In the genomic region with DNA sequence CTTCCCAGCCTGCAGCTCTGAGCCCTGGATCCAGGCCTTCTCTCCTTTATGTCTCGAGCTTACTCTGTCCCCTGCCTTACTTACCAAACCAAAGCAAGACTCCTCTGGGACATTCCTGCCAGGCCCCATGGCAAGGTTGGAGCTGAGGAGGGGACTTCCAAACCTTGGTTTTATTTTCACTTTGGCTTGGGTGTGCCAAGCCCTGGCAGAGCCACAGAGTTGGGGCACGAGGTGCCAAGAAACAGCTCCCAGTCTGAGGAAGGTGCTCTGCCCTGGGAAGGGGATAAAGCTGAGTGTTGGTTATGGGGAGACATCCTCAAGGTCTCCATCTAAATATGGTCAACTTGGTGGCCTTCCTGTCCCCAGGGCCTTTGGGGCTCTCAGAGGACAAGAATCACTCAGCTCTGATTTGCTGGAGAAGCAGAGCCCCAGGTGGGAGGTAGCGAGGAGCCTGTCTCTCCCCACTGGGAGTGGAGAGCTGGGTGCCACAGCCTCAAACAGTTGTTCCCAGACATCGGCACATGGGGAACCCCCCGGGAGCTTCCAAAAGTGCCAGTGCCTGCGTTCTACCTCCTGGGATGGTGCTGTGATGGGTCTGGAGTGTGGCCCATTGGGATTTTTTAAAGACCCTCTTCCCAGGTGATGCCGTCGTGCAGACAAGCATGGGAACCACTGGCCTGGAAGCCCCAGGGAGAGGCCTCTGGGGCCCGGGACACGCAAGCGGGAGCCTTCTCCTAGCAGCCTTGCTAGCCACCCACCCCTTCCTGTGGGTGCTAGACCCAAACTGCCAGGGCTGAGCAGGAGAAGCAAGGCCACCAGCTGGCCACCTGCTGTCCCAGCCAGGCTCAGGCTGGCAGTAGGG, we compare ENCODE assay signal across 8 cellular contexts. TPM values are rescaled to one million over a fixed set of nuclear protein-coding genes. Genes with fewer than 3 reads are reported as not detected.
DNase-seq lines count a peak whose midpoint lies in the region; ATAC-seq and TF ChIP-seq lines count a peak whose summit lies in the region.
"Had no signal": no experiment of that assay in that cellular context is flagged by ENCODE, and none has a peak within 500 bp of the region (broad histone marks: within the 10 kb centered on the region; RNA-seq: fewer than 3 reads in every experiment).

No MANE protein-coding gene starts in this region.

- intact Hi-C loops in activated B cell treated with CpG ODN at 0.5 μM for 24 hours (cut with micrococcal nuclease), result loop anchor here (1.0 to 2.0 kb wide), 5 partner anchors 9 to 43 kb away; no protein-coding TSS in a partner anchor
- intact Hi-C loops in left cardiac atrium (cut with DNase I), result no loop called here
- intact Hi-C loops in ovary (cut with DNase I), result no loop called here

- H3K4me3 ChIP-seq in subcutaneous abdominal adipose tissue (ENCODE audit: low read depth in 1 of 5, low read length in 5 of 5) (no peak overlapping the region), ovary (no peak overlapping the region)

- peaks cover 4 to 56% (median 23%) of the 10 kb centered on the region in 5 donors for H3K4me1 ChIP-seq in subcutaneous abdominal adipose tissue (ENCODE audit: control insufficient read depth in 5 of 5, insufficient read depth in 5 of 5, low read length in 5 of 5)
- H3K4me1 ChIP-seq in ovary (ENCODE audit: insufficient read depth), result no peaks in the 10 kb centered on the region

- H3K27me3 Mint-ChIP-seq in activated B cell treated with CpG ODN at 0.5 μM for 24 hours, result no peaks in the 10 kb centered on the region

- peaks cover 39% of the 10 kb centered on the region for H3K36me3 Mint-ChIP-seq in activated B cell treated with CpG ODN at 0.5 μM for 24 hours (ENCODE audit: low read depth)

- CTCF ChIA-PET in activated B cell treated with CpG ODN at 0.5 μM for 24 hours (lab: Charles Lee), result interaction anchor here (0.8 to 2.0 kb wide), 6 partner anchors 10 to 46 kb away, joined by 3 to 11 read pairs (median 6); partner anchors contain the start of gene NLRC5

- POLR2A ChIA-PET in activated B cell treated with CpG ODN at 0.5 μM for 24 hours (lab: Charles Lee), result interaction anchor here (0.6 to 9.1 kb wide), 15 partner anchors 11 to 94 kb away, joined by 3 to 93 read pairs (median 5); partner anchors contain the start of gene NLRC5

- H3K9me3 ChIP-seq in subcutaneous abdominal adipose tissue (ENCODE audit: control insufficient read depth in 5 of 5, low read length in 5 of 5), result no peaks in the 10 kb centered on the region
- H3K9me3 ChIP-seq in ovary, result no peaks in the 10 kb centered on the region

- no peak for DNase-seq in activated B cell treated with CpG ODN at 0.5 μM for 24 hours
- no peak for DNase-seq in left cardiac atrium
- no peak for DNase-seq in ovary
- no peak for DNase-seq in RKO (ENCODE audit: low spot score)

- H3K27me3 ChIP-seq in subcutaneous abdominal adipose tissue (ENCODE audit: control insufficient read depth in 5 of 5, insufficient read depth in 4 of 5, low read length in 5 of 5) (no peaks in the 10 kb centered on the region), ovary (no peaks in the 10 kb centered on the region)

- H3K36me3 ChIP-seq in subcutaneous abdominal adipose tissue (ENCODE audit: control insufficient read depth in 5 of 5, insufficient read depth in 5 of 5, low read length in 5 of 5), result peaks cover 0 to 13% (median 5%) of the 10 kb centered on the region in 5 donors
- H3K36me3 ChIP-seq in ovary, result no peaks in the 10 kb centered on the region

- no peak for TF ChIP-seq CTCF in activated B cell treated with CpG ODN at 0.5 μM for 24 hours (IDR thresholded peaks at IDR 0.05)
- TF ChIP-seq CTCF in ovary (IDR thresholded peaks at IDR 0.05), result no peak

- no peak for TF ChIP-seq POLR2A in ovary (IDR thresholded peaks at IDR 0.05)

- peak overlapping the region in 3 of 5 donors; percentile 1 to 37 (median 23) for H3K9ac ChIP-seq in subcutaneous abdominal adipose tissue (ENCODE audit: low read length in 5 of 5)

- H3K9me3 Mint-ChIP-seq in activated B cell treated with CpG ODN at 0.5 μM for 24 hours, result peaks cover 3% of the 10 kb centered on the region
- H3K9me3 Mint-ChIP-seq: nephron had no signal

- no peak for TF ChIP-seq EP300 in ovary (IDR thresholded peaks at IDR 0.05)

- H3K27ac ChIP-seq in subcutaneous abdominal adipose tissue (ENCODE audit: low read depth, low read length), result peak overlapping the region; percentile 70
- H3K27ac ChIP-seq in ovary, result peak overlapping the region in 1 of 2 donors; percentile 38

- H3K27ac Mint-ChIP-seq in activated B cell treated with CpG ODN at 0.5 μM for 24 hours, result peak overlapping the region; percentile 90
- H3K27ac Mint-ChIP-seq: nephron had no signal

- peaks cover 87% of the 10 kb centered on the region for H3K4me1 Mint-ChIP-seq in activated B cell treated with CpG ODN at 0.5 μM for 24 hours
- H3K4me1 Mint-ChIP-seq: nephron had no signal

- H3K4me3 Mint-ChIP-seq in activated B cell treated with CpG ODN at 0.5 μM for 24 hours, result peak overlapping the region; percentile 55
- H3K4me3 Mint-ChIP-seq: nephron had no signal

- WGBS in ovary, 3 donors, result 85 to 89% (median 86%) methylated on average over 11 of the region's 11 CpGs

- ATAC-seq in GM21786 (IDR thresholded peaks at IDR 0.05; ENCODE audit: unreplicated experiment) (peak; percentile 25), activated B cell treated with CpG ODN at 0.5 μM for 24 hours (ENCODE audit: low read depth) (peak; percentile 46), left cardiac atrium (peak; percentile 8 to 39), HG02623 (IDR thresholded peaks at IDR 0.05; ENCODE audit: unreplicated experiment) (no peak)

RNA-seq across cellular contexts. Expression of gene NLRC5, which starts 10.3 kb away (rescaled TPM):
- 296 and 372 TPM in 2 replicates for total RNA-seq in activated B cell treated with CpG ODN at 0.5 μM for 24 hours
- 10 to 100 TPM; 14.2 to 31.5 TPM for total RNA-seq in left cardiac atrium
- 10 to 100 TPM in 5 of 7 donors, 1 to 10 TPM in 2; 6.0 to 29.9 (median 14.7) TPM for total RNA-seq in ovary
- 10 to 100 TPM in 1 of 2 donors, 1 to 10 TPM in 1; 8.7 to 15.8 TPM for polyA plus RNA-seq in ovary

RNA-seq across cellular contexts. Expression of gene CETP, which starts 37.9 kb away (rescaled TPM):
- total RNA-seq in activated B cell treated with CpG ODN at 0.5 μM for 24 hours (1.0 and 1.4 TPM in 2 replicates), left cardiac atrium (under 1 TPM; 0.16 to 0.65 TPM), ovary (under 1 TPM in 3 of 7 donors, not detected in 4; 0.15 to 0.23 (median 0.20) TPM)
- 1 to 10 TPM in 1 of 2 donors, under 1 TPM in 1; 0.13 to 1.3 TPM for polyA plus RNA-seq in ovary
